8 cellular contexts compared by ENCODE assay signal in genomic region chr12:116142936-116143882, GRCh38.
DNase-seq lines count a peak whose midpoint lies in the region; ATAC-seq, FAIRE-seq and TF ChIP-seq lines count a peak whose summit lies in the region.

No MANE protein-coding gene starts in this region.

- FAIRE-seq in urothelium cell line (lab: Jason Lieb, UNC): no peak

- H3K4me1 ChIP-seq in SJSA1 (replicated peaks) (peaks cover 73% of the 10 kb centered on the region), gastroesophageal sphincter (peaks cover 29 to 87% (median 34%) of the 10 kb centered on the region in 3 donors), thyroid gland (peaks cover 21 to 34% of the 10 kb centered on the region in 2 donors)

- no peaks in the 10 kb centered on the region for H3K27me3 ChIP-seq in SJSA1 (replicated peaks)
- H3K27me3 ChIP-seq in gastroesophageal sphincter: no peaks in the 10 kb centered on the region
- H3K27me3 ChIP-seq in thyroid gland: no peaks in the 10 kb centered on the region

- peak in 1 of 2 donors; percentile 24 for DNase-seq in activated T-cell treated with anti-CD3 and anti-CD28 coated beads, Interleukin-2, amount 50 U/mL, for 72 hours
- no peak for DNase-seq in activated T-cell treated with anti-CD3 and anti-CD28 coated beads for 4 hours
- peak in 1 of 2 experiments; percentile 83 for DNase-seq in SJSA1 (ENCODE audit: low read depth in 1 of 2, low spot score in 2 of 2)
- DNase-seq in thyroid gland: no peak
- no peak for DNase-seq in urothelium cell line (ENCODE audit: low spot score)
- DNase-seq in NCI-H146 treated with DMSO at 0.1 percent for 48 hours (lab: John Stamatoyannopoulos, UW; ENCODE audit: unreplicated experiment): no peak

- H3K4me3 Mint-ChIP-seq in activated T-cell treated with anti-CD3 and anti-CD28 coated beads, Interleukin-2, amount 50 U/mL, for 72 hours: peak overlapping the region; percentile 54 to 81

- H3K9me3 ChIP-seq in SJSA1 (replicated peaks) (no peaks in the 10 kb centered on the region), gastroesophageal sphincter (no peaks in the 10 kb centered on the region), thyroid gland (no peaks in the 10 kb centered on the region)

- no peaks in the 10 kb centered on the region for H3K9me3 Mint-ChIP-seq in activated T-cell treated with anti-CD3 and anti-CD28 coated beads, Interleukin-2, amount 50 U/mL, for 72 hours

- TF ChIP-seq CTCF in gastroesophageal sphincter (IDR thresholded peaks at IDR 0.05) (no peak), thyroid gland (IDR thresholded peaks at IDR 0.05) (no peak)

- H3K27ac Mint-ChIP-seq in activated T-cell treated with anti-CD3 and anti-CD28 coated beads, Interleukin-2, amount 50 U/mL, for 72 hours: peak overlapping the region; percentile 95

- no peak overlapping the region for H3K4me3 ChIP-seq in SJSA1
- no peak overlapping the region for H3K4me3 ChIP-seq in gastroesophageal sphincter
- no peak overlapping the region for H3K4me3 ChIP-seq in thyroid gland (replicated peaks in 1 of 3)

- WGBS in gastroesophageal sphincter (ENCODE audit: low coverage in 1 of 2), 2 donors: 34 to 50% methylated on average over 9 of the region's 9 CpGs
- 63 to 69% methylated on average over 9 of the region's 9 CpGs for WGBS in thyroid gland, 2 donors

- H3K27ac ChIP-seq in SJSA1 (peak overlapping the region; percentile 60), gastroesophageal sphincter (peak overlapping the region in 3 of 4 donors; percentile 61 to 72 (median 67)), thyroid gland (peak overlapping the region in 2 of 3 donors; percentile 32 to 41)

- peaks cover 56% of the 10 kb centered on the region for H3K4me1 Mint-ChIP-seq in activated T-cell treated with anti-CD3 and anti-CD28 coated beads, Interleukin-2, amount 50 U/mL, for 72 hours (ENCODE audit: low read depth)

- no peaks in the 10 kb centered on the region for H3K36me3 Mint-ChIP-seq in activated T-cell treated with anti-CD3 and anti-CD28 coated beads, Interleukin-2, amount 50 U/mL, for 72 hours (ENCODE audit: insufficient read depth in 2 of 2)

- TF ChIP-seq POLR2A in gastroesophageal sphincter (IDR thresholded peaks at IDR 0.05) (no peak), thyroid gland (IDR thresholded peaks at IDR 0.05) (no peak)

- ATAC-seq in activated T-cell treated with anti-CD3 and anti-CD28 coated beads, Interleukin-2, amount 50 U/mL, for 72 hours (replicated peaks in 1 of 2): peak; percentile 66 to 70
- no peak for ATAC-seq in gastroesophageal sphincter
- no peak for ATAC-seq in GM19467 (IDR thresholded peaks at IDR 0.05; ENCODE audit: unreplicated experiment)

- TF ChIP-seq EP300 in gastroesophageal sphincter (IDR thresholded peaks at IDR 0.05): no peak

- no peaks in the 10 kb centered on the region for H3K27me3 Mint-ChIP-seq in activated T-cell treated with anti-CD3 and anti-CD28 coated beads, Interleukin-2, amount 50 U/mL, for 72 hours (ENCODE audit: low read depth)

- H3K36me3 ChIP-seq in SJSA1 (no peaks in the 10 kb centered on the region), gastroesophageal sphincter (no peaks in the 10 kb centered on the region), thyroid gland (no peaks in the 10 kb centered on the region)

- intact Hi-C loops in thyroid gland (cut with DNase I): no loop called here

Comparison
In these comparisons a context has a peak if more than half of its experiments do, and no peak if none do; other contexts are left out.
1. ATAC-seq: peak in activated T-cell treated with anti-CD3 and anti-CD28 coated beads, Interleukin-2, amount 50 U/mL, for 72 hours (2 of 2); none in gastroesophageal sphincter (single experiment) and GM19467 (single experiment).
2. Peak in every context shown above with its lines, with median percentiles within 50 percentile points of each other: H3K27ac ChIP-seq.